ENCODE assay signal across 17 cellular contexts in the genomic region with DNA sequence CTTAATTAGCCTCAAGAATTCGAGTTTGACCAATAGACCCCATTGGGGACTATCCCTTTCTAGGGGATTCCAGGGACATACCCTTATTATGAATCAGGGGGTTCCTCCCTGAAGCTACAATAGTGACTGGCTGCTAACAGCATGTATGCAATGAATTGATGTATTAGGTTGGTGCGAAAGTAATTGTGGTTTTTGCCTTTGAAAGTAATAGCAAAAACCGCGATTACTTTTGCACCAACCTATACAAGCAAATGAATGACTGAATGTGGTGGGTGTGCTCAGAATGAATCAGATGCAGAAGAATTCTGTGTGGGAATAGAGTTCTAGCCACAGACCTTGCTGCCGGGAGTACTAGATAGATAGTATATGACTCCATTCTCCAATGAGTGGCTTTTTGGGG.
DNase-seq lines count a peak whose midpoint lies in the region; ATAC-seq and TF ChIP-seq lines count a peak whose summit lies in the region.
"Had no signal": no experiment of that assay in that cellular context is flagged by ENCODE, and none has a peak within 500 bp of the region (broad histone marks: within the 10 kb centered on the region; RNA-seq: fewer than 3 reads in every experiment).

No MANE protein-coding gene starts in this region.

- WGBS in thyroid gland, 2 donors = 89 to 94% methylated on average over 5 of the region's 5 CpGs

- no peak for TF ChIP-seq POLR2A in thyroid gland (IDR thresholded peaks at IDR 0.05)

- DNase-seq in activated CD4-positive, CD25-positive, alpha-beta regulatory T cell (lab: John Stamatoyannopoulos, UW) = no peak
- DNase-seq in M059J (ENCODE audit: low read depth) (peak; percentile 75), kidney tubule cell (ENCODE audit: low spot score) (peak; percentile 41), thyroid gland (no peak)
- DNase-seq: Caco-2, erythroblast, mucosa of descending colon, NCI-H2029, OCI-M1, substantia nigra had no signal

- no peaks in the 10 kb centered on the region for H3K9me3 ChIP-seq in thyroid gland
- H3K9me3 ChIP-seq: Caco-2, mucosa of descending colon, prostate gland had no signal

- H3K27me3 ChIP-seq in thyroid gland = no peaks in the 10 kb centered on the region
- H3K27me3 ChIP-seq: breast epithelium had no signal

- intact Hi-C loops in thyroid gland (cut with DNase I) = loop anchor here (5.0 kb wide), 1 partner anchor 39 kb away; no protein-coding TSS in a partner anchor

- no peak for TF ChIP-seq CTCF in thyroid gland (IDR thresholded peaks at IDR 0.05)

- H3K36me3 ChIP-seq in thyroid gland = no peaks in the 10 kb centered on the region
- H3K36me3 ChIP-seq: breast epithelium, prostate gland had no signal

- no peak overlapping the region for H3K27ac ChIP-seq in thyroid gland
- H3K27ac ChIP-seq: 22Rv1, breast epithelium, prostate gland had no signal

- no peak overlapping the region for H3K4me3 ChIP-seq in thyroid gland (replicated peaks in 1 of 3)
- H3K4me3 ChIP-seq: breast epithelium, mucosa of descending colon, prostate gland had no signal

- no peaks in the 10 kb centered on the region for H3K4me1 ChIP-seq in thyroid gland
- H3K4me1 ChIP-seq: Caco-2, prostate gland had no signal

- ATAC-seq in activated CD4-positive, CD25-positive, alpha-beta regulatory T cell treated with anti-CD3 and anti-CD28 coated beads, Interleukin-2, amount 50 U/mL, for 24 hours = peak; percentile 44 to 56
- ATAC-seq in GM21619 (IDR thresholded peaks at IDR 0.05; ENCODE audit: unreplicated experiment) (peak; percentile 75), HG03135 (IDR thresholded peaks at IDR 0.05; ENCODE audit: unreplicated experiment) (no peak), HG03521 (IDR thresholded peaks at IDR 0.05; ENCODE audit: unreplicated experiment) (no peak)
- ATAC-seq: mucosa of descending colon had no signal

Comparison
In these comparisons a context has a peak if more than half of its experiments do, and no peak if none do; other contexts are left out.
1. ATAC-seq: peak in activated CD4-positive, CD25-positive, alpha-beta regulatory T cell treated with anti-CD3 and anti-CD28 coated beads, Interleukin-2, amount 50 U/mL, for 24 hours (2 of 2) and GM21619 (single experiment); none in HG03135 (single experiment) and HG03521 (single experiment).
2. DNase-seq: peak in M059J (single experiment) and kidney tubule cell (single experiment); none in activated CD4-positive, CD25-positive, alpha-beta regulatory T cell (0 of 4) and thyroid gland (0 of 2).